Comparison of ENCODE assay signal across 25 cellular contexts in genomic region chr2:225756198-225756597, GRCh38.
"Had no signal": no experiment of that assay in that cellular context is flagged by ENCODE, and none has a peak within 500 bp of the region (broad histone marks: within the 10 kb centered on the region; RNA-seq: fewer than 3 reads in every experiment).

No MANE protein-coding gene starts in this region.

- H3K36me3 ChIP-seq: stomach, upper lobe of left lung had no signal

- H3K4me1 ChIP-seq: psoas muscle, stomach, upper lobe of left lung had no signal

- H3K27me3 ChIP-seq: stomach, upper lobe of left lung had no signal

- H3K36me3 Mint-ChIP-seq: activated naive CD8-positive, alpha-beta T cell treated with anti-CD3 and anti-CD28 coated beads, Interleukin-2, amount 10 ng/mL, durations not matched to agents 7 days and 5 days; immature natural killer cell; memory B cell; naive B cell had no signal

- DNase-seq: activated CD4-positive, alpha-beta T cell treated with anti-CD3 and anti-CD28 coated beads for 48 hours; activated CD4-positive, CD25-positive, alpha-beta regulatory T cell; activated CD8-positive, alpha-beta T cell treated with anti-CD3 and anti-CD28 coated beads for 36 hours; activated naive CD4-positive, alpha-beta T cell treated with Interleukin-2 at 50 U/mL for 16 hours; activated naive CD8-positive, alpha-beta T cell treated with anti-CD3 and anti-CD28 coated beads, Interleukin-2, amount 10 ng/mL, durations not matched to agents 7 days and 5 days; activated T-cell treated with anti-CD3 and anti-CD28 coated beads, Interleukin-2, amount 50 U/mL, for 1 hour; amygdala; cortex of kidney; erythroblast; immature natural killer cell; left ventricle myocardium superior; mucosa of descending colon; naive B cell; psoas muscle; right cardiac atrium; stimulated activated CD4-positive, alpha-beta T cell treated with anti-CD3 and anti-CD28 coated beads, Interleukin-4, amount 100 ng/mL, for 1 hour; stomach; T-helper 1 cell; T-helper 9 cell; upper lobe of left lung had no signal

- H3K4me3 ChIP-seq: mucosa of descending colon, psoas muscle, smooth muscle cell, stomach, upper lobe of left lung had no signal

- H3K4me3 Mint-ChIP-seq: activated CD8-positive, alpha-beta T cell treated with anti-CD3 and anti-CD28 coated beads for 36 hours; activated naive CD8-positive, alpha-beta T cell treated with anti-CD3 and anti-CD28 coated beads, Interleukin-2, amount 10 ng/mL, durations not matched to agents 7 days and 5 days; central memory CD8-positive, alpha-beta T cell; immature natural killer cell; memory B cell; naive B cell; neural crest cell had no signal

- H3K27ac Mint-ChIP-seq: activated CD8-positive, alpha-beta T cell treated with anti-CD3 and anti-CD28 coated beads for 36 hours; activated naive CD8-positive, alpha-beta T cell treated with anti-CD3 and anti-CD28 coated beads, Interleukin-2, amount 10 ng/mL, durations not matched to agents 7 days and 5 days; activated T-helper 2 cell treated with anti-CD3 and anti-CD28 coated beads, Interferon-gamma antibody, Interleukin-2, Interleukin-4, amounts not matched to agents 10 μg/mL and 5 μg/mL and 100 μg/mL, durations not matched to agents 14 hours and 24 hours and 36 hours; immature natural killer cell; memory B cell; naive B cell had no signal

- H3K27ac ChIP-seq: psoas muscle, stomach, upper lobe of left lung had no signal

- H3K9me3 Mint-ChIP-seq: activated CD8-positive, alpha-beta T cell treated with anti-CD3 and anti-CD28 coated beads for 36 hours; activated naive CD8-positive, alpha-beta T cell treated with anti-CD3 and anti-CD28 coated beads, Interleukin-2, amount 10 ng/mL, durations not matched to agents 7 days and 5 days; activated T-helper 2 cell treated with anti-CD3 and anti-CD28 coated beads, Interferon-gamma antibody, Interleukin-2, Interleukin-4, amounts not matched to agents 10 μg/mL and 5 μg/mL and 100 μg/mL, durations not matched to agents 14 hours and 24 hours and 36 hours; central memory CD8-positive, alpha-beta T cell; memory B cell; neural crest cell had no signal

- H3K4me2 ChIP-seq: smooth muscle cell had no signal

- H3K9me3 ChIP-seq: mucosa of descending colon, psoas muscle, stomach, upper lobe of left lung had no signal

- H3K4me1 Mint-ChIP-seq: activated naive CD8-positive, alpha-beta T cell treated with anti-CD3 and anti-CD28 coated beads, Interleukin-2, amount 10 ng/mL, durations not matched to agents 7 days and 5 days; central memory CD8-positive, alpha-beta T cell; immature natural killer cell; memory B cell; naive B cell; neural crest cell had no signal

- ATAC-seq: activated CD8-positive, alpha-beta T cell treated with anti-CD3 and anti-CD28 coated beads for 36 hours; left ventricle myocardium superior; mucosa of descending colon; psoas muscle; right cardiac atrium had no signal

- H3K27me3 Mint-ChIP-seq: central memory CD8-positive, alpha-beta T cell; memory B cell had no signal
